In the genomic region with DNA sequence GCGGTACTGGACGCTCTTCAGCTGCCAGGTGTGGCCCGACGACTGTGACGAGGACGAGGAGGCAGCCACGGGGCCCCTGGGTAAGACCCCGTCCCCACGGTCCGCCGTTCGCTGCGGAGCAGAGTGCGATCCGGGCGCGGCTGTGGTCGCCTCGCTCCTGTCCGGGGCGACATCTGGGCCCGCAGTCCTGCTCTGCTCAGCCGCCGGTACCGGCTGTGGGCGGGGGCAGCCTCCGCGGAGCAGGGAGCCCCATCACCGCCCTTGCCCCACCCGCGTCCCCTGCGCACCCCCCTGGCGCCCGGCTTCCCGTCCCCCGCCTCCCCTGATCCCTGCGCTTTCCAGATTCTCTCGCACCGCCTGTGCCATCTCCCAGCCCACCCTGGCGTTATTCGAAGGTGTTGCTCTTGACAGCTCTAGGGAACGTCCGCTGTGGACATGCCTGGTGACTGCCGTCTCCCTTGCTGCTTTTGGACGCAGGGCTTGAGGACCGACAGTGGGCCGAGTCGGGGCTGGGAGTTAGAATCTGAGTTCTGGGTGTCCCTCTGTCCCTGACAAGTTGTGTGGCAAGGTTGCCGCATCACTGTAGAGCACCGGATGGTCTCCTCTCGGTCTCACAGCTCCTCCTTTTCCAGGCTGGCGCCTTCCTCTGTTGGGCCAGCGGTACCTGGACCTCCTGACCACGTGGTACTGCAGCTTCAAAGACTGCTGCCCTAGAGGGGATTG, we compare ENCODE assay signal across 8 cellular contexts. TPM values are rescaled to one million over a fixed set of nuclear protein-coding genes. Genes with fewer than 3 reads are reported as not detected.
DNase-seq lines count a peak whose midpoint lies in the region; ATAC-seq, FAIRE-seq and TF ChIP-seq lines count a peak whose summit lies in the region.

No MANE protein-coding gene starts in this region.

- no peaks in the 10 kb centered on the region for H3K27me3 ChIP-seq in keratinocyte (ENCODE audit: control insufficient read depth, extremely low read depth, insufficient read depth, low read length)

- peak overlapping the region; percentile 86 for H3K4me3 Mint-ChIP-seq in Calu3 (ENCODE audit: low read depth, unreplicated experiment)
- H3K4me3 Mint-ChIP-seq in T-helper 1 cell treated with Interleukin-12 subunit alpha and Interleukin-12 subunit beta and Interleukin-4 antibody, amounts not matched to agents 30 μg/mL and 1 μg/mL, for 36 hours: peak overlapping the region; percentile 99

- peak; percentile 45 for DNase-seq in Calu3
- peak; percentile 61 for DNase-seq in HK-2 (ENCODE audit: unreplicated experiment)
- peak; percentile 35 to 53 for DNase-seq in T47D (ENCODE audit: low read depth in 1 of 2, low spot score in 1 of 2)
- DNase-seq in keratinocyte (ENCODE audit: low read depth, low spot score): no peak
- peak; percentile 8 to 15 for DNase-seq in stimulated activated CD4-positive, alpha-beta T cell treated with anti-CD3 and anti-CD28 coated beads, Interleukin-1b, Interleukin-23, amount 100 ng/mL, for 4 hours (ENCODE audit: low read depth in 2 of 2)
- DNase-seq in mucosa of gallbladder (ENCODE audit: low spot score): no peak

- no peaks in the 10 kb centered on the region for H3K27me3 Mint-ChIP-seq in Calu3 (ENCODE audit: unreplicated experiment)
- H3K27me3 Mint-ChIP-seq in T-helper 1 cell treated with Interleukin-12 subunit alpha and Interleukin-12 subunit beta and Interleukin-4 antibody, amounts not matched to agents 30 μg/mL and 1 μg/mL, for 36 hours (ENCODE audit: low read depth): no peaks in the 10 kb centered on the region

- ATAC-seq in GM21360 (IDR thresholded peaks at IDR 0.05; ENCODE audit: unreplicated experiment): peak; percentile 5

- H3K36me3 Mint-ChIP-seq in Calu3 (ENCODE audit: insufficient read depth, unreplicated experiment): peaks cover 58% of the 10 kb centered on the region
- H3K36me3 Mint-ChIP-seq in T-helper 1 cell treated with Interleukin-12 subunit alpha and Interleukin-12 subunit beta and Interleukin-4 antibody, amounts not matched to agents 30 μg/mL and 1 μg/mL, for 36 hours (ENCODE audit: low read depth): peaks cover 16% of the 10 kb centered on the region

- no peak for FAIRE-seq in keratinocyte (lab: Jason Lieb, UNC)

- H3K4me2 ChIP-seq in keratinocyte (ENCODE audit: control insufficient read depth, extremely low read depth, insufficient read depth, low read depth, low read length): peak overlapping the region; percentile 97

- no peaks in the 10 kb centered on the region for H3K9me3 ChIP-seq in keratinocyte (ENCODE audit: control insufficient read depth, low read depth, low read length)

- H4K20me1 ChIP-seq in keratinocyte (ENCODE audit: control insufficient read depth, extremely low read depth, insufficient read depth, low read length): no peaks in the 10 kb centered on the region

- H3K27ac Mint-ChIP-seq in Calu3 (ENCODE audit: unreplicated experiment): peak overlapping the region; percentile 76
- peak overlapping the region; percentile 99 for H3K27ac Mint-ChIP-seq in T-helper 1 cell treated with Interleukin-12 subunit alpha and Interleukin-12 subunit beta and Interleukin-4 antibody, amounts not matched to agents 30 μg/mL and 1 μg/mL, for 36 hours

- H2AFZ ChIP-seq in keratinocyte (ENCODE audit: control insufficient read depth, low read length): peak overlapping the region; percentile 80

- H3K4me1 Mint-ChIP-seq in Calu3 (ENCODE audit: low read depth, unreplicated experiment): peaks cover 13% of the 10 kb centered on the region
- H3K4me1 Mint-ChIP-seq in T-helper 1 cell treated with Interleukin-12 subunit alpha and Interleukin-12 subunit beta and Interleukin-4 antibody, amounts not matched to agents 30 μg/mL and 1 μg/mL, for 36 hours (ENCODE audit: low read depth): peaks cover 23% of the 10 kb centered on the region

- BruUV-seq in Calu3 (replicated peaks; lab: Mats Ljungman, UMichigan): no TSS peak

- intact Hi-C loops in Calu3 (cut with micrococcal nuclease; ENCODE audit: unreplicated experiment): loop anchor here (5.0 kb wide), 1 partner anchor 550 kb away; no protein-coding TSS in a partner anchor

- H3K4me3 ChIP-seq in keratinocyte (ENCODE audit: control insufficient read depth in 2 of 3, extremely low read depth in 1 of 3, insufficient read depth in 2 of 3, low read depth in 1 of 3, low read length in 3 of 3): peak overlapping the region; percentile 84 to 94 (median 91)

- H3K79me2 ChIP-seq in keratinocyte (ENCODE audit: control insufficient read depth, insufficient read depth, low read length): peaks cover 19% of the 10 kb centered on the region

- H3K9me3 Mint-ChIP-seq in Calu3 (ENCODE audit: low read depth, unreplicated experiment): no peaks in the 10 kb centered on the region
- no peaks in the 10 kb centered on the region for H3K9me3 Mint-ChIP-seq in T-helper 1 cell treated with Interleukin-12 subunit alpha and Interleukin-12 subunit beta and Interleukin-4 antibody, amounts not matched to agents 30 μg/mL and 1 μg/mL, for 36 hours

- dilution Hi-C loops in keratinocyte (cut with MboI; ENCODE audit: extremely low pct_ligation_motif_present, low sequenced_read_pairs): no loop called here

- CTCF ChIA-PET in Calu3 (lab: Charles Lee): interaction anchor here (1.1 to 1.5 kb wide), 2 partner anchors 24 to 550 kb away, joined by 3 read pairs; no protein-coding TSS in a partner anchor

- H3K9me1 ChIP-seq in keratinocyte (ENCODE audit: control insufficient read depth, extremely low read depth, insufficient read depth, low read length): no peaks in the 10 kb centered on the region

- peaks cover 17% of the 10 kb centered on the region for H3K4me1 ChIP-seq in keratinocyte (ENCODE audit: control insufficient read depth, extremely low read depth, insufficient read depth, low read length)

- TF ChIP-seq CTCF in Calu3 (IDR thresholded peaks at IDR 0.05; ENCODE audit: unreplicated experiment): no peak
- peak in 1 of 3 experiments; percentile 1 for TF ChIP-seq CTCF in keratinocyte (optimal IDR thresholded peaks at IDR 0.05 in 1 of 3, IDR thresholded peaks at IDR 0.05 in 1 of 3, conservative IDR thresholded peaks at IDR 0.05 in 1 of 3; ENCODE audit: extremely low read depth in 1 of 3, insufficient read depth in 2 of 3, low read length in 3 of 3)

- H3K36me3 ChIP-seq in keratinocyte (ENCODE audit: control insufficient read depth in 2 of 2, extremely low read depth in 1 of 2, insufficient read depth in 2 of 2, low read length in 2 of 2): peaks cover 0 to 12% of the 10 kb centered on the region in 2 experiments

- in situ Hi-C loops in T47D (cut with HindIII; ENCODE audit: low pct_unique_long_range_greater_than_20kb, low sequenced_read_pairs): no loop called here

- H3K27ac ChIP-seq in keratinocyte (ENCODE audit: control insufficient read depth, insufficient read depth, low read length): peak overlapping the region; percentile 81

- peak overlapping the region; percentile 87 for H3K9ac ChIP-seq in keratinocyte (ENCODE audit: control insufficient read depth, extremely low read depth, insufficient read depth, low read length)

RNA-seq across cellular contexts. Expression of gene TOR3A, which starts 0.6 kb away (rescaled TPM):
- total RNA-seq in Calu3 (2022): 38.8 and 40.0 TPM in 2 replicates
- polyA plus RNA-seq in keratinocyte: 16.8 to 21.3 TPM (median 20.4 TPM) in 3 replicates
- 4.0 TPM for polyA plus RNA-seq in keratinocyte (2011; ENCODE audit: low read depth)
- 9.4 and 10.7 TPM in 2 replicates for polyA plus RNA-seq in keratinocyte (2011; cell fraction: cytosol; rRNA removed)
- polyA plus RNA-seq in keratinocyte (2011; cell fraction: nucleus; rRNA removed): 19.3 and 22.2 TPM in 2 replicates
- 16.5 and 17.3 TPM in 2 replicates for polyA plus RNA-seq in keratinocyte (2012; ENCODE audit: low replicate concordance)
- 30.3 to 44.8 TPM (median 30.8 TPM) in 3 replicates for polyA minus RNA-seq in keratinocyte
- 27.2 TPM for polyA minus RNA-seq in keratinocyte (2011; cell fraction: cytosol; rRNA and poly(A)+ RNA removed)
- polyA minus RNA-seq in keratinocyte (2011; cell fraction: nucleus; rRNA and poly(A)+ RNA removed): 20.8 and 23.0 TPM in 2 replicates
- 31.1 TPM for total RNA-seq in mucosa of gallbladder

RNA-seq across cellular contexts. Expression of gene FAM20B, which starts 56.8 kb away (rescaled TPM):
- total RNA-seq in Calu3 (2022) (57.9 and 66.6 TPM in 2 replicates), mucosa of gallbladder (69.9 TPM)
- polyA plus RNA-seq in keratinocyte: 16.1 to 21.1 TPM (median 20.1 TPM) in 3 replicates
- 8.7 TPM for polyA plus RNA-seq in keratinocyte (2011; ENCODE audit: low read depth)
- polyA plus RNA-seq in keratinocyte (2011; cell fraction: cytosol; rRNA removed): 13.8 and 22.4 TPM in 2 replicates
- 18.6 and 19.3 TPM in 2 replicates for polyA plus RNA-seq in keratinocyte (2011; cell fraction: nucleus; rRNA removed)
- polyA plus RNA-seq in keratinocyte (2012; ENCODE audit: low replicate concordance): 13.8 and 17.4 TPM in 2 replicates
- polyA minus RNA-seq in keratinocyte: 24.1 to 41.0 TPM (median 36.6 TPM) in 3 replicates
- polyA minus RNA-seq in keratinocyte (2011; cell fraction: cytosol; rRNA and poly(A)+ RNA removed): 18.0 TPM
- polyA minus RNA-seq in keratinocyte (2011; cell fraction: nucleus; rRNA and poly(A)+ RNA removed): 16.0 and 29.2 TPM in 2 replicates

Comparison
In these comparisons a context has a peak if more than half of its experiments do, and no peak if none do; other contexts are left out.
1. DNase-seq: peak in Calu3 (single experiment), HK-2 (single experiment), T47D (2 of 2) and stimulated activated CD4-positive, alpha-beta T cell treated with anti-CD3 and anti-CD28 coated beads, Interleukin-1b, Interleukin-23, amount 100 ng/mL, for 4 hours (2 of 2); none in keratinocyte (single experiment) and mucosa of gallbladder (single experiment).